ENCODE assay signal across 8 cellular contexts in genomic region chr5:134125195-134126015, GRCh38. TPM values are rescaled to one million over a fixed set of nuclear protein-coding genes. Genes with fewer than 3 reads are reported as not detected.
DNase-seq lines count a peak whose midpoint lies in the region; ATAC-seq and TF ChIP-seq lines count a peak whose summit lies in the region.

No MANE protein-coding gene starts in this region.

- H3K4me3 Mint-ChIP-seq in activated CD4-positive, alpha-beta T cell treated with anti-CD3 and anti-CD28 coated beads, Interleukin-2, amount 10 ng/mL, durations not matched to agents 24 days and 14 days, result peak overlapping the region; percentile 79

- H3K4me3 ChIP-seq in astrocyte of the spinal cord (ENCODE audit: low read depth, low read length) (no peak overlapping the region), tibial nerve (no peak overlapping the region)

- no peak for TF ChIP-seq POLR2A in tibial nerve (IDR thresholded peaks at IDR 0.05)

- H3K9me3 Mint-ChIP-seq in activated CD4-positive, alpha-beta T cell treated with anti-CD3 and anti-CD28 coated beads, Interleukin-2, amount 10 ng/mL, durations not matched to agents 24 days and 14 days, result no peaks in the 10 kb centered on the region

- in situ Hi-C loops in astrocyte of the spinal cord (cut with HindIII; ENCODE audit: low sequenced_read_pairs), result no loop called here

- H3K27me3 ChIP-seq in layer of hippocampus (ENCODE audit: control insufficient read depth, insufficient read depth, low read length) (no peaks in the 10 kb centered on the region), tibial nerve (no peaks in the 10 kb centered on the region)

- 4 to 7% methylated on average over 9 to 12 of the region's 12 CpGs for WGBS in tibial nerve, 2 donors

- ATAC-seq in GM19452 (IDR thresholded peaks at IDR 0.05; ENCODE audit: unreplicated experiment), result no peak
- no peak for ATAC-seq in GM19035 (IDR thresholded peaks at IDR 0.05; ENCODE audit: unreplicated experiment)

- H3K27me3 Mint-ChIP-seq in activated CD4-positive, alpha-beta T cell treated with anti-CD3 and anti-CD28 coated beads, Interleukin-2, amount 10 ng/mL, durations not matched to agents 24 days and 14 days, result peaks cover 4% of the 10 kb centered on the region

- H3K27ac Mint-ChIP-seq in activated CD4-positive, alpha-beta T cell treated with anti-CD3 and anti-CD28 coated beads, Interleukin-2, amount 10 ng/mL, durations not matched to agents 24 days and 14 days, result peak overlapping the region; percentile 91

- peaks cover 0 to 21% (median 0%) of the 10 kb centered on the region in 3 donors for H3K36me3 ChIP-seq in tibial nerve

- peaks cover 64% of the 10 kb centered on the region for H3K36me3 Mint-ChIP-seq in activated CD4-positive, alpha-beta T cell treated with anti-CD3 and anti-CD28 coated beads, Interleukin-2, amount 10 ng/mL, durations not matched to agents 24 days and 14 days (ENCODE audit: low read depth)

- peaks cover 0 to 71% (median 58%) of the 10 kb centered on the region in 4 donors for H3K4me1 ChIP-seq in tibial nerve

- intact Hi-C loops in activated CD4-positive, alpha-beta T cell treated with anti-CD3 and anti-CD28 coated beads, Interleukin-2, amount 10 ng/mL, durations not matched to agents 24 days and 14 days (cut with micrococcal nuclease), result no loop called here

- peak; percentile 64 for DNase-seq in activated CD4-positive, alpha-beta T cell treated with anti-CD3 and anti-CD28 coated beads, Interleukin-2, amount 10 ng/mL, durations not matched to agents 24 days and 14 days
- no peak for DNase-seq in activated CD4-positive, alpha-beta T cell treated with anti-CD3 and anti-CD28 coated beads for 1 hour
- DNase-seq in astrocyte of the spinal cord (ENCODE audit: low read depth, low spot score) (peak; percentile 96), tibial nerve (ENCODE audit: low spot score in 2 of 2) (peak; percentile 49 to 57), activated gamma-delta T cell treated with Interleukin-2 at 50 U/mL for 16 hours (no peak)

- H3K9me3 ChIP-seq in tibial nerve, result no peaks in the 10 kb centered on the region

- TF ChIP-seq EP300 in tibial nerve (IDR thresholded peaks at IDR 0.05), result no peak

- H3K27ac ChIP-seq in layer of hippocampus (ENCODE audit: low read depth, low read length), result peak overlapping the region; percentile 24
- H3K27ac ChIP-seq in tibial nerve, result peak overlapping the region; percentile 40 to 95 (median 82)

- TF ChIP-seq CTCF in astrocyte of the spinal cord (IDR thresholded peaks at IDR 0.05; ENCODE audit: low read depth, low read length) (no peak), tibial nerve (IDR thresholded peaks at IDR 0.05) (no peak)

- H3K4me1 Mint-ChIP-seq in activated CD4-positive, alpha-beta T cell treated with anti-CD3 and anti-CD28 coated beads, Interleukin-2, amount 10 ng/mL, durations not matched to agents 24 days and 14 days, result peaks cover 79% of the 10 kb centered on the region

RNA-seq across cellular contexts. Expression of gene TCF7, which starts 10.9 kb away (rescaled TPM):
- 112 and 113 TPM in 2 replicates for total RNA-seq in activated CD4-positive, alpha-beta T cell treated with anti-CD3 and anti-CD28 coated beads, Interleukin-2, amount 10 ng/mL, durations not matched to agents 24 days and 14 days
- 10 to 100 TPM in 1 of 4 donors, 1 to 10 TPM in 3; 2.5 to 13.2 (median 6.6) TPM for total RNA-seq in tibial nerve

RNA-seq across cellular contexts. Expression of gene SKP1, which starts 51.3 kb away (rescaled TPM):
- 266 and 289 TPM in 2 replicates for total RNA-seq in activated CD4-positive, alpha-beta T cell treated with anti-CD3 and anti-CD28 coated beads, Interleukin-2, amount 10 ng/mL, durations not matched to agents 24 days and 14 days
- total RNA-seq in tibial nerve, result 100 to 1,000 TPM; 173 to 311 (median 209) TPM

Comparison
In these comparisons a context has a peak if more than half of its experiments do, and no peak if none do; other contexts are left out.
1. DNase-seq: peak in activated CD4-positive, alpha-beta T cell treated with anti-CD3 and anti-CD28 coated beads, Interleukin-2, amount 10 ng/mL, durations not matched to agents 24 days and 14 days (single experiment), astrocyte of the spinal cord (single experiment) and tibial nerve (2 of 2); none in activated CD4-positive, alpha-beta T cell treated with anti-CD3 and anti-CD28 coated beads for 1 hour (single experiment) and activated gamma-delta T cell treated with Interleukin-2 at 50 U/mL for 16 hours (single experiment).